ENCODE assay signal across 8 cellular contexts in genomic region chr20:62793757-62794006, GRCh38. TPM values are rescaled to one million over a fixed set of nuclear protein-coding genes. Genes with fewer than 3 reads are reported as not detected.
DNase-seq lines count a peak whose midpoint lies in the region; ATAC-seq, FAIRE-seq and TF ChIP-seq lines count a peak whose summit lies in the region.

No MANE protein-coding gene starts in this region.

- peaks cover 13% of the 10 kb centered on the region for H3K79me2 ChIP-seq in astrocyte (ENCODE audit: insufficient read depth, low read length)
- no peaks in the 10 kb centered on the region for H3K79me2 ChIP-seq in mesendoderm (ENCODE audit: control insufficient read depth, insufficient read depth, low read length)

- ATAC-seq in heart left ventricle (no peak), Right ventricle myocardium inferior (no peak)
- ATAC-seq in activated CD4-positive, CD25-positive, alpha-beta regulatory T cell treated with anti-CD3 and anti-CD28 coated beads, Interleukin-2, amount 50 U/mL, for 24 hours = no peak

- no peak overlapping the region for H2BK5ac ChIP-seq in mesendoderm (ENCODE audit: low read length)

- peak overlapping the region; percentile 34 for H3K27ac Mint-ChIP-seq in astrocyte (ENCODE audit: unreplicated experiment)

- H3K4me1 ChIP-seq in heart left ventricle (peaks cover 4 to 50% (median 23%) of the 10 kb centered on the region in 12 donors), astrocyte (ENCODE audit: insufficient read depth, low read length) (peaks cover 42% of the 10 kb centered on the region), mesendoderm (ENCODE audit: control insufficient read depth, low read depth, low read length) (peaks cover 2% of the 10 kb centered on the region), urinary bladder (ENCODE audit: insufficient read depth) (no peaks in the 10 kb centered on the region)

- H3K4me3 ChIP-seq in heart left ventricle (peak overlapping the region in 10 of 12 donors; percentile 28 to 94 (median 42)), astrocyte (ENCODE audit: insufficient read depth, low read depth, low read length) (peak overlapping the region; percentile 35), mesendoderm (ENCODE audit: low read length) (no peak overlapping the region), urinary bladder (ENCODE audit: low read depth, low read length) (peak overlapping the region; percentile 13)

- H4K8ac ChIP-seq in mesendoderm (ENCODE audit: low read depth, low read length) = no peak overlapping the region

- H3K56ac ChIP-seq in mesendoderm (ENCODE audit: low read length) = peak overlapping the region; percentile 89

- H3K4me1 Mint-ChIP-seq in astrocyte (ENCODE audit: low read depth, unreplicated experiment) = peaks cover 30% of the 10 kb centered on the region

- H2BK120ac ChIP-seq in mesendoderm (ENCODE audit: low read depth, low read length) = no peak overlapping the region

- peaks cover 17% of the 10 kb centered on the region for H4K20me1 ChIP-seq in astrocyte (ENCODE audit: insufficient read depth, low read length)

- no peak overlapping the region for H2BK15ac ChIP-seq in mesendoderm (replicated peaks; ENCODE audit: low read depth)

- no peak for DNase-seq in heart left ventricle
- no peak for DNase-seq in Right ventricle myocardium inferior (ENCODE audit: missing footprints)
- no peak for DNase-seq in astrocyte (ENCODE audit: low read depth)
- no peak for DNase-seq in mesendoderm
- no peak for DNase-seq in COR-L47 (lab: John Stamatoyannopoulos, UW)
- no peak for DNase-seq in globus pallidus (ENCODE audit: low spot score)

- TF ChIP-seq CTCF in heart left ventricle (IDR thresholded peaks at IDR 0.05) (no peak), astrocyte (IDR thresholded peaks at IDR 0.05; ENCODE audit: insufficient read depth, low read depth, low read length) (no peak)

- H3K4ac ChIP-seq in mesendoderm (ENCODE audit: low read depth, low read length) = no peak overlapping the region

- H3K4me2 ChIP-seq in astrocyte (ENCODE audit: low read length) = peak overlapping the region; percentile 89
- peak overlapping the region; percentile 52 for H3K4me2 ChIP-seq in mesendoderm (ENCODE audit: low read length)

- peaks cover 4% of the 10 kb centered on the region for H3K27me3 Mint-ChIP-seq in astrocyte (ENCODE audit: low read depth, unreplicated experiment)

- peaks cover 9% of the 10 kb centered on the region for H3K36me3 Mint-ChIP-seq in astrocyte (ENCODE audit: low read depth, unreplicated experiment)

- H3K36me3 ChIP-seq in heart left ventricle = peaks cover 0 to 14% (median 8%) of the 10 kb centered on the region in 9 donors
- H3K36me3 ChIP-seq in astrocyte (ENCODE audit: insufficient read depth, low read length) = no peaks in the 10 kb centered on the region
- H3K36me3 ChIP-seq in mesendoderm (ENCODE audit: control insufficient read depth, insufficient read depth, low read length) = no peaks in the 10 kb centered on the region
- no peaks in the 10 kb centered on the region for H3K36me3 ChIP-seq in urinary bladder (ENCODE audit: insufficient read depth)

- TF ChIP-seq POLR2A in heart left ventricle (IDR thresholded peaks at IDR 0.05) = no peak

- no peak overlapping the region for H2AK5ac ChIP-seq in mesendoderm (ENCODE audit: low read length)

- peak overlapping the region; percentile 97 for H2AFZ ChIP-seq in astrocyte (ENCODE audit: low read depth, low read length)

- 17 to 74% (median 62%) methylated on average over 1 to 7 of the region's 7 CpGs for WGBS in heart left ventricle, 4 donors
- WGBS in mesendoderm (ENCODE audit: extremely low coverage, insufficient coverage, low lambda C conversion rate) = no CpG with 5 or more reads among the region's 7 CpGs
- WGBS in urinary bladder = 56% methylated on average over 7 of the region's 7 CpGs

- no peaks in the 10 kb centered on the region for H3K27me3 ChIP-seq in heart left ventricle
- H3K27me3 ChIP-seq in astrocyte (ENCODE audit: insufficient read depth, low read length) = peaks cover 1% of the 10 kb centered on the region
- H3K27me3 ChIP-seq in mesendoderm (ENCODE audit: insufficient read depth, low read length, poor library complexity) = no peaks in the 10 kb centered on the region

- no peaks in the 10 kb centered on the region for H3K79me1 ChIP-seq in mesendoderm (ENCODE audit: low read length)

- intact Hi-C loops in heart left ventricle (cut with DNase I) (loop anchor here in 9 of 10 donors (5.0 to 10.0 kb wide), 9 partner anchors 126 to 491 kb away; partner anchors contain the start of genes ADRM1 (in 2 of the 9) and CABLES2 (in 2 of the 9)), Right ventricle myocardium inferior (cut with DNase I) (loop anchor here (5.0 to 10.0 kb wide), 4 partner anchors 171 to 489 kb away; partner anchors contain the start of genes ADRM1 and RPS21)

- H3K9me3 ChIP-seq in heart left ventricle (no peaks in the 10 kb centered on the region), astrocyte (ENCODE audit: insufficient read depth, low read depth, low read length) (no peaks in the 10 kb centered on the region)

- H3K4me3 Mint-ChIP-seq in astrocyte (ENCODE audit: unreplicated experiment) = no peak overlapping the region

- H4K5ac ChIP-seq in mesendoderm (ENCODE audit: low read length) = no peak overlapping the region

- H3K9ac ChIP-seq in astrocyte (ENCODE audit: low read length) (peak overlapping the region; percentile 70), mesendoderm (ENCODE audit: low read length) (peak overlapping the region; percentile 60)

- H3K9me3 Mint-ChIP-seq in astrocyte (ENCODE audit: unreplicated experiment) = no peaks in the 10 kb centered on the region

- H3K27ac ChIP-seq in heart left ventricle (peak overlapping the region; percentile 14 to 96 (median 85)), astrocyte (ENCODE audit: low read depth, low read length) (peak overlapping the region; percentile 70), mesendoderm (ENCODE audit: low read depth, low read length) (no peak overlapping the region), urinary bladder (ENCODE audit: low read depth) (peak overlapping the region; percentile 38)

- no peak for FAIRE-seq in astrocyte (lab: Jason Lieb, UNC)

- no peak overlapping the region for H3K23ac ChIP-seq in mesendoderm (ENCODE audit: low read length)

- H3K18ac ChIP-seq in mesendoderm (ENCODE audit: low read length) = peak overlapping the region; percentile 11

RNA-seq across cellular contexts. Expression of gene MRGBP, which starts 2.6 kb away (rescaled TPM):
- total RNA-seq in heart left ventricle = 10 to 100 TPM in 1 of 9 donors, 1 to 10 TPM in 8; 7.2 to 10.5 (median 8.7) TPM
- polyA plus RNA-seq in heart left ventricle = 10 to 100 TPM in 1 of 2 donors, 1 to 10 TPM in 1; 7.1 to 10.2 TPM
- total RNA-seq in Right ventricle myocardium inferior = 10.0 TPM
- 18.7 and 19.3 TPM in 2 replicates for total RNA-seq in astrocyte
- 13.3 TPM for polyA plus RNA-seq in mesendoderm (2013, experiment 1 of 2)
- 13.2 TPM for polyA plus RNA-seq in mesendoderm (2013, experiment 2 of 2)
- 9.5 TPM for total RNA-seq in urinary bladder
- 10.6 TPM for polyA plus RNA-seq in urinary bladder

RNA-seq across cellular contexts. Expression of gene OGFR, which starts 11.0 kb away (rescaled TPM):
- 10 to 100 TPM; 14.9 to 46.9 (median 19.2) TPM for total RNA-seq in heart left ventricle
- polyA plus RNA-seq in heart left ventricle = 10 to 100 TPM; 23.6 to 25.3 TPM
- total RNA-seq in Right ventricle myocardium inferior = 22.5 TPM
- total RNA-seq in astrocyte = 93.4 and 96.5 TPM in 2 replicates
- 11.3 TPM for polyA plus RNA-seq in mesendoderm (2013, experiment 1 of 2)
- 11.4 TPM for polyA plus RNA-seq in mesendoderm (2013, experiment 2 of 2)
- 18.7 TPM for total RNA-seq in urinary bladder
- polyA plus RNA-seq in urinary bladder = 47.2 TPM

RNA-seq across cellular contexts. Expression of gene COL9A3, which starts 23.2 kb away (rescaled TPM):
- total RNA-seq in heart left ventricle (1 to 10 TPM in 8 of 9 donors, under 1 TPM in 1; 0.67 to 6.0 (median 1.9) TPM), Right ventricle myocardium inferior (5.5 TPM), astrocyte (43.0 and 54.3 TPM in 2 replicates), urinary bladder (101 TPM)
- polyA plus RNA-seq in heart left ventricle (1 to 10 TPM; 2.0 to 4.7 TPM), urinary bladder (9.8 TPM)
- 45.6 TPM for polyA plus RNA-seq in mesendoderm (2013, experiment 1 of 2)
- polyA plus RNA-seq in mesendoderm (2013, experiment 2 of 2) = 45.1 TPM
